Comparison of ENCODE assay signal across 20 cellular contexts in genomic region chr17:61238455-61238933, GRCh38.
DNase-seq lines count a peak whose midpoint lies in the region; ATAC-seq and TF ChIP-seq lines count a peak whose summit lies in the region.
"Had no signal": no experiment of that assay in that cellular context is flagged by ENCODE, and none has a peak within 500 bp of the region (broad histone marks: within the 10 kb centered on the region; RNA-seq: fewer than 3 reads in every experiment).

No MANE protein-coding gene starts in this region.

- H3K4me3 Mint-ChIP-seq in stimulated activated naive CD8-positive, alpha-beta T cell treated with anti-CD3 and anti-CD28 coated beads, Interleukin-15, Interleukin-2, amounts not matched to agents 100 ng/mL and 50 ng/mL, for 24 hours: no peak overlapping the region
- no peak overlapping the region for H3K4me3 Mint-ChIP-seq in activated naive CD4-positive, alpha-beta T cell treated with anti-CD3 and anti-CD28 coated beads for 36 hours
- H3K4me3 Mint-ChIP-seq: CD4-positive, alpha-beta T cell had no signal

- peaks cover 16% of the 10 kb centered on the region for H3K4me1 Mint-ChIP-seq in stimulated activated naive CD8-positive, alpha-beta T cell treated with anti-CD3 and anti-CD28 coated beads, Interleukin-15, Interleukin-2, amounts not matched to agents 100 ng/mL and 50 ng/mL, for 24 hours (ENCODE audit: low read depth)
- H3K4me1 Mint-ChIP-seq in activated naive CD4-positive, alpha-beta T cell treated with anti-CD3 and anti-CD28 coated beads for 36 hours (ENCODE audit: low read depth): peaks cover 21% of the 10 kb centered on the region

- CTCF ChIA-PET in activated naive CD4-positive, alpha-beta T cell treated with anti-CD3 and anti-CD28 coated beads for 36 hours (lab: Charles Lee): interaction anchor here (0.9 kb wide), 1 partner anchor 120 kb away, joined by 3 read pairs; no protein-coding TSS in a partner anchor

- H3K27ac Mint-ChIP-seq in stimulated activated naive CD8-positive, alpha-beta T cell treated with anti-CD3 and anti-CD28 coated beads, Interleukin-15, Interleukin-2, amounts not matched to agents 100 ng/mL and 50 ng/mL, for 24 hours: peak overlapping the region; percentile 67
- H3K27ac Mint-ChIP-seq in activated naive CD4-positive, alpha-beta T cell treated with anti-CD3 and anti-CD28 coated beads for 36 hours: no peak overlapping the region
- H3K27ac Mint-ChIP-seq: CD4-positive, alpha-beta T cell had no signal

- intact Hi-C loops in activated naive CD4-positive, alpha-beta T cell treated with anti-CD3 and anti-CD28 coated beads for 36 hours (cut with micrococcal nuclease): no loop called here

- no peaks in the 10 kb centered on the region for H3K27me3 Mint-ChIP-seq in stimulated activated naive CD8-positive, alpha-beta T cell treated with anti-CD3 and anti-CD28 coated beads, Interleukin-15, Interleukin-2, amounts not matched to agents 100 ng/mL and 50 ng/mL, for 24 hours
- H3K27me3 Mint-ChIP-seq in activated naive CD4-positive, alpha-beta T cell treated with anti-CD3 and anti-CD28 coated beads for 36 hours (ENCODE audit: low read depth): no peaks in the 10 kb centered on the region
- H3K27me3 Mint-ChIP-seq: CD4-positive, alpha-beta T cell had no signal

- no peak for ATAC-seq in stimulated activated naive CD8-positive, alpha-beta T cell treated with anti-CD3 and anti-CD28 coated beads, Interleukin-15, Interleukin-2, amounts not matched to agents 100 U/mL and 50 U/mL, for 24 hours
- ATAC-seq in SK-N-SH treated with all-trans-retinoic acid at 6 μM for 48 hours: peak; percentile 9; the same call in 1 of the 3 replicates
- ATAC-seq in HG02973 (IDR thresholded peaks at IDR 0.05; ENCODE audit: unreplicated experiment): no peak
- ATAC-seq in esophagus mucosa: no peak
- ATAC-seq: pancreas, sciatic nerve had no signal

- no peaks in the 10 kb centered on the region for H3K9me3 Mint-ChIP-seq in stimulated activated naive CD8-positive, alpha-beta T cell treated with anti-CD3 and anti-CD28 coated beads, Interleukin-15, Interleukin-2, amounts not matched to agents 100 ng/mL and 50 ng/mL, for 24 hours
- H3K9me3 Mint-ChIP-seq in activated naive CD4-positive, alpha-beta T cell treated with anti-CD3 and anti-CD28 coated beads for 36 hours: peaks cover 3% of the 10 kb centered on the region
- H3K9me3 Mint-ChIP-seq: CD4-positive, alpha-beta T cell had no signal

- peaks cover 3% of the 10 kb centered on the region for H3K36me3 Mint-ChIP-seq in stimulated activated naive CD8-positive, alpha-beta T cell treated with anti-CD3 and anti-CD28 coated beads, Interleukin-15, Interleukin-2, amounts not matched to agents 100 ng/mL and 50 ng/mL, for 24 hours (ENCODE audit: low read depth)
- peaks cover 2% of the 10 kb centered on the region for H3K36me3 Mint-ChIP-seq in activated naive CD4-positive, alpha-beta T cell treated with anti-CD3 and anti-CD28 coated beads for 36 hours (ENCODE audit: low read depth)

- no peak for DNase-seq in stimulated activated naive CD8-positive, alpha-beta T cell treated with anti-CD3 and anti-CD28 coated beads, Interleukin-15, Interleukin-2, amounts not matched to agents 100 U/mL and 50 U/mL, for 24 hours
- DNase-seq in myocyte (ENCODE audit: low read depth) (peak; percentile 54), NCI-H345 (lab: John Stamatoyannopoulos, UW) (no peak)
- no peak for DNase-seq in activated naive CD4-positive, alpha-beta T cell treated with anti-CD3 and anti-CD28 coated beads for 36 hours
- DNase-seq: activated CD4-positive, alpha-beta T cell treated with anti-CD3 and anti-CD28 coated beads for 4 hours; activated gamma-delta T cell; CD4-positive, alpha-beta T cell; foreskin melanocyte; GM23248; hippocampal formation; KBM-7; NCI-H1694; NCI-H2227 treated with DMSO at 0.1 percent for 48 hours; pancreas; SW 1271 had no signal

TF ChIP-seq in SK-N-SH treated with all-trans-retinoic acid at 6 μM for 48 hours, 23 proteins besides CTCF, POLR2A, EP300 and RAD21:
- TF ChIP-seq POU6F1 (CRISPR knock-in tag; IDR thresholded peaks at IDR 0.05; ENCODE audit: borderline replicate concordance, low read depth) (no peak), CSDC2 (CRISPR knock-in tag; IDR thresholded peaks at IDR 0.05) (0 out of 2 replicates have a peak, but pooled peaks have one; percentile 67), TSHZ2 (CRISPR knock-in tag; IDR thresholded peaks at IDR 0.05) (peak; percentile 34; the same call in 1 of the 2 replicates), SNAI2 (CRISPR knock-in tag; IDR thresholded peaks at IDR 0.05) (peak; percentile 25; the same call in 1 of the 2 replicates), ISL1 (CRISPR knock-in tag; IDR thresholded peaks at IDR 0.05) (0 out of 2 replicates have a peak, but pooled peaks have one; percentile 29), PATZ1 (CRISPR knock-in tag; IDR thresholded peaks at IDR 0.05; ENCODE audit: borderline replicate concordance) (no peak), GLIS3 (CRISPR knock-in tag; IDR thresholded peaks at IDR 0.05) (no peak; the same call in 1 of the 2 replicates), ZFP3 (CRISPR knock-in tag; IDR thresholded peaks at IDR 0.05) (peak; percentile 58; the same call in 1 of the 2 replicates)
- TF ChIP-seq, protein P1, sequence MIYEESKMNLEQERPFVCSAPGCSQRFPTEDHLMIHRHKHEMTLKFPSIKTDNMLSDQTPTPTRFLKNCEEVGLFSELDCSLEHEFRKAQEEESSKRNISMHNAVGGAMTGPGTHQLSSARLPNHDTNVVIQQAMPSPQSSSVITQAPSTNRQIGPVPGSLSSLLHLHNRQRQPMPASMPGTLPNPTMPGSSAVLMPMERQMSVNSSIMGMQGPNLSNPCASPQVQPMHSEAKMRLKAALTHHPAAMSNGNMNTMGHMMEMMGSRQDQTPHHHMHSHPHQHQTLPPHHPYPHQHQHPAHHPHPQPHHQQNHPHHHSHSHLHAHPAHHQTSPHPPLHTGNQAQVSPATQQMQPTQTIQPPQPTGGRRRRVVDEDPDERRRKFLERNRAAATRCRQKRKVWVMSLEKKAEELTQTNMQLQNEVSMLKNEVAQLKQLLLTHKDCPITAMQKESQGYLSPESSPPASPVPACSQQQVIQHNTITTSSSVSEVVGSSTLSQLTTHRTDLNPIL (CRISPR knock-in tag; IDR thresholded peaks at IDR 0.05; ENCODE audit: low read depth): 0 out of 2 replicates have a peak, but pooled peaks have one; percentile 31
